1 cellular context compared by ENCODE assay signal in genomic region chr1:170664283-170664827, GRCh38.
TF ChIP-seq lines count a peak whose summit lies in the region.

No MANE protein-coding gene starts in this region.

TF ChIP-seq in HepG2, 621 proteins besides CTCF, POLR2A, EP300 and RAD21:
- TF ChIP-seq FOXA1 (IDR thresholded peaks at IDR 0.05) (no peak), FOXA1 (CRISPR knock-in tag; IDR thresholded peaks at IDR 0.05) (no peak), ATF1 (CRISPR knock-in tag; IDR thresholded peaks at IDR 0.05) (no peak), RBFOX2 (IDR thresholded peaks at IDR 0.05; ENCODE audit: low read depth, low read length) (no peak), RBAK (CRISPR knock-in tag; IDR thresholded peaks at IDR 0.05) (no peak), ZNF503 (CRISPR knock-in tag; IDR thresholded peaks at IDR 0.05) (no peak)
